7 cellular contexts compared by ENCODE assay signal in genomic region chr4:74320559-74321118, GRCh38. TPM values are rescaled to one million over a fixed set of nuclear protein-coding genes. Genes with fewer than 3 reads are reported as not detected.
DNase-seq lines count a peak whose midpoint lies in the region; ATAC-seq and FAIRE-seq lines count a peak whose summit lies in the region.

No MANE protein-coding gene starts in this region.

- no peak for FAIRE-seq in HTR-8/SVneo (lab: Jason Lieb, UNC)
- FAIRE-seq in RCC 7860 (lab: Jason Lieb, UNC), result peak; percentile 76

- intact Hi-C loops in left colon (cut with DNase I, micrococcal nuclease), result no loop called here

- DNase-seq in GM03348 (ENCODE audit: low spot score), result peak; percentile 66
- peak; percentile 19 for DNase-seq in HTR-8/SVneo (ENCODE audit: insufficient read length, low spot score)
- DNase-seq in RCC 7860 (ENCODE audit: low spot score), result peak; percentile 77
- peak; percentile 32 for DNase-seq in brain pericyte (ENCODE audit: low read depth, low spot score)
- peak; percentile 24 to 56 for DNase-seq in left colon
- DNase-seq in stimulated activated CD8-positive, alpha-beta memory T cell treated with anti-CD3 and anti-CD28 coated beads, Interleukin-7, amount 100 ng/mL, for 4 hours (ENCODE audit: low read depth in 2 of 2), result peak; percentile 7 to 13

- ATAC-seq in GM21526 (IDR thresholded peaks at IDR 0.05; ENCODE audit: low FRiP score, unreplicated experiment), result peak; percentile 75
- ATAC-seq in left colon, result peak; percentile 97

RNA-seq across cellular contexts. Expression of gene EPGN, which starts 12.4 kb away (rescaled TPM):
- total RNA-seq in left colon, result not detected

RNA-seq across cellular contexts. Expression of gene EREG, which starts 44.3 kb away (rescaled TPM):
- 1 to 10 TPM; 5.0 to 6.4 TPM for total RNA-seq in left colon

Comparison
In these comparisons a context has a peak if more than half of its experiments do, and no peak if none do; other contexts are left out.
1. Peak in every context shown above with its lines: DNase-seq and ATAC-seq.
2. DNase-seq: peak in every context shown above with its lines; median percentile 77 in RCC 7860; 66 in GM03348; 40 in left colon; 32 in brain pericyte; 19 in HTR-8/SVneo; 10 in stimulated activated CD8-positive, alpha-beta memory T cell treated with anti-CD3 and anti-CD28 coated beads, Interleukin-7, amount 100 ng/mL, for 4 hours.